ENCODE assay signal across 8 cellular contexts in the genomic region with DNA sequence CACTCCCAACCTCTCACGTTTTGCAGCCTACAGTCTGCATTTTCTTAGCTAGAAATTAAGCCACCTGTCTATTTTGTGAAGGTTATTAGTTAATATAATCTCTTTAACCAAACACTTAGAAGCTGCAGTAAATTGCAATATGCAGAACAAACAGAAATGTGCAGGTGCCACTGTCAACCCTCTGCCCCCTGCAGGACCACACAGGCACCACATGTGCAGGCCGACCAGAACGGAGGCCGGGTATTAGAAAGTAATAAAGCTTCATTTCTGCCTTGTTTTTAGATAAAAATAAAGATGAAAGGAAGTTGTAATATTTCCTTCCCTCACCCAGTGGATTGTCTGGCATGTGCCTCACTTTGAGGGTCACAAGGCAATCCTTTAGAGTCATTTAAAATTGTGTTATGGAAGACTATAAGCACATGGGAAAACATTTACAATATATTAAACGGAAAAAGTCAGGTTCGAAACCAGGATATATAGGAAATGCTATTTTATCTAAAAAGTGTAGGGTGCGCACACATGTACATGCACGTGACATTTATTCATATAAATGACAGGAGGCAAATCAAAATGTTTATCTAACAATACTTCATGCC.
DNase-seq lines count a peak whose midpoint lies in the region; ATAC-seq, FAIRE-seq and TF ChIP-seq lines count a peak whose summit lies in the region.

No MANE protein-coding gene starts in this region.

- in situ Hi-C loops in K562 (cut with MboI), result no loop called here

- no TSS peak for BruUV-seq in K562 (replicated peaks; lab: Mats Ljungman, UMichigan)

- DNase-seq in DMS 273 (lab: John Stamatoyannopoulos, UW; ENCODE audit: unreplicated experiment) (peak; percentile 58), DMS 273 treated with DMSO at 0.1 percent for 48 hours (lab: John Stamatoyannopoulos, UW) (no peak), T-helper 1 cell (peak in 4 of 5 donors; percentile 36 to 49 (median 39)), K562 (ENCODE audit: extremely low read depth in 1 of 4, low spot score in 3 of 4) (peak; percentile 36 to 67 (median 62)), left lung (no peak), MG63 (no peak)
- peak; percentile 30 to 33 for DNase-seq in stimulated activated CD8-positive, alpha-beta memory T cell treated with anti-CD3 and anti-CD28 coated beads, Interleukin-7, amount 100 ng/mL, for 4 hours (ENCODE audit: low read depth in 2 of 2)

- peak; percentile 62 for FAIRE-seq in K562 (lab: Jason Lieb, UNC)

- no peak for TF ChIP-seq POLR2A in K562 (conservative IDR thresholded peaks at IDR 0.05)

- no peak for TF ChIP-seq EP300 in K562 (IDR thresholded peaks at IDR 0.05; ENCODE audit: low read length)

- no peaks in the 10 kb centered on the region for H3K36me3 ChIP-seq in K562 (ENCODE audit: control insufficient read depth, insufficient read depth, low read length)
- H3K36me3 ChIP-seq in left lung, result no peaks in the 10 kb centered on the region
- H3K36me3 ChIP-seq in MG63, result no peaks in the 10 kb centered on the region

- no peaks in the 10 kb centered on the region for H4K20me1 ChIP-seq in K562 (replicated peaks; ENCODE audit: control insufficient read depth, insufficient read depth, low read length)

- no peak overlapping the region for H3K27ac ChIP-seq in K562 (ENCODE audit: extremely low read depth, low read depth, low read length)
- no peak overlapping the region for H3K27ac ChIP-seq in left lung

- no peak overlapping the region for H3K9ac ChIP-seq in K562 (ENCODE audit: insufficient read depth in 1 of 2, low read depth in 2 of 2, low read length in 2 of 2)

- H3K4me3 ChIP-seq in K562 (no peak overlapping the region), left lung (no peak overlapping the region), MG63 (no peak overlapping the region)

- H3K4me2 ChIP-seq in K562 (ENCODE audit: insufficient read depth, low read length), result no peak overlapping the region

- intact Hi-C loops in K562 (cut with micrococcal nuclease) (no loop called here), left lung (cut with DNase I) (no loop called here)

- CTCF ChIA-PET in K562 (lab: Yijun Ruan, JAX; ENCODE audit: low intra/inter-chr PET ratio), result no interaction called here

- peak; percentile 57 to 72; a peak in 3 of 4 replicates for TF ChIP-seq RAD21 in K562 (CRISPR knock-in tag; conservative IDR thresholded peaks at IDR 0.05 in 1 of 2, IDR thresholded peaks at IDR 0.05 in 1 of 2)

- no peak overlapping the region for H2AFZ ChIP-seq in K562 (ENCODE audit: low read depth, low read length)

- H3K9me3 ChIP-seq in K562 (replicated peaks; ENCODE audit: control insufficient read depth, insufficient read depth, low read depth, low read length) (no peaks in the 10 kb centered on the region), left lung (no peaks in the 10 kb centered on the region), MG63 (0 out of 2 replicates have a peak, but pooled peaks cover 2% of the 10 kb centered on the region)

- peaks cover 5 to 29% of the 10 kb centered on the region in 2 experiments; a peak in 4 of 5 replicates for H3K27me3 ChIP-seq in K562 (ENCODE audit: control insufficient read depth in 2 of 2, insufficient read depth in 2 of 2, low read length in 2 of 2)
- no peaks in the 10 kb centered on the region for H3K27me3 ChIP-seq in left lung
- H3K27me3 ChIP-seq in MG63, result no peaks in the 10 kb centered on the region

- H3K4me1 ChIP-seq in K562 (replicated peaks in 1 of 2; ENCODE audit: control insufficient read depth in 2 of 2, insufficient read depth in 2 of 2, low read length in 2 of 2), result no peaks in the 10 kb centered on the region; a peak in 1 of 5 replicates
- no peaks in the 10 kb centered on the region for H3K4me1 ChIP-seq in left lung

- 5% methylated on average over 8 of the region's 8 CpGs for WGBS in K562 (ENCODE audit: insufficient coverage, low coverage, missing lambda C conversion rate)

- H3K79me2 ChIP-seq in K562 (ENCODE audit: control insufficient read depth, insufficient read depth, low read length), result no peaks in the 10 kb centered on the region

- POLR2A ChIA-PET in K562 (lab: Yijun Ruan, JAX), result interaction anchor here (0.6 kb wide), 1 partner anchor 281 kb away, joined by 3 read pairs; no protein-coding TSS in a partner anchor

- ATAC-seq in HG02798 (IDR thresholded peaks at IDR 0.05; ENCODE audit: poor library complexity, unreplicated experiment) (peak; percentile 83), K562 (peak; percentile 91), left lung (peak; percentile 91)

- no peaks in the 10 kb centered on the region for H3K9me1 ChIP-seq in K562 (ENCODE audit: control insufficient read depth, insufficient read depth, low read length)

- peak; percentile 61 to 78 (median 68) for TF ChIP-seq CTCF in K562 (IDR thresholded peaks at IDR 0.05 in 2 of 3, conservative IDR thresholded peaks at IDR 0.05 in 1 of 3; ENCODE audit: insufficient read depth in 2 of 3, low read depth in 1 of 3, low read length in 3 of 3)
- peak; percentile 71 to 85 for TF ChIP-seq CTCF in left lung (IDR thresholded peaks at IDR 0.05)

TF ChIP-seq in K562, 482 proteins besides CTCF, POLR2A, EP300 and RAD21:
- TF ChIP-seq ZNF79 (CRISPR knock-in tag; IDR thresholded peaks at IDR 0.05; ENCODE audit: low read depth) (no peak), SMC3 (conservative IDR thresholded peaks at IDR 0.05; ENCODE audit: insufficient read depth, low read depth, low read length) (peak; percentile 67)
- TF ChIP-seq, protein P1, sequence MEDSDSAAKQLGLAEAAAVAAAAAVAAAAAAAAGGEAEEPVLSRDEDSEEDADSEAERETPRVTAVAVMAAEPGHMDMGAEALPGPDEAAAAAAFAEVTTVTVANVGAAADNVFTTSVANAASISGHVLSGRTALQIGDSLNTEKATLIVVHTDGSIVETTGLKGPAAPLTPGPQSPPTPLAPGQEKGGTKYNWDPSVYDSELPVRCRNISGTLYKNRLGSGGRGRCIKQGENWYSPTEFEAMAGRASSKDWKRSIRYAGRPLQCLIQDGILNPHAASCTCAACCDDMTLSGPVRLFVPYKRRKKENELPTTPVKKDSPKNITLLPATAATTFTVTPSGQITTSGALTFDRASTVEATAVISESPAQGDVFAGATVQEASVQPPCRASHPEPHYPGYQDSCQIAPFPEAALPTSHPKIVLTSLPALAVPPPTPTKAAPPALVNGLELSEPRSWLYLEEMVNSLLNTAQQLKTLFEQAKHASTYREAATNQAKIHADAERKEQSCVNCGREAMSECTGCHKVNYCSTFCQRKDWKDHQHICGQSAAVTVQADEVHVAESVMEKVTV (CRISPR knock-in tag; IDR thresholded peaks at IDR 0.05), result peak; percentile 21; the same call in 1 of the 2 replicates
- TF ChIP-seq, protein P2, sequence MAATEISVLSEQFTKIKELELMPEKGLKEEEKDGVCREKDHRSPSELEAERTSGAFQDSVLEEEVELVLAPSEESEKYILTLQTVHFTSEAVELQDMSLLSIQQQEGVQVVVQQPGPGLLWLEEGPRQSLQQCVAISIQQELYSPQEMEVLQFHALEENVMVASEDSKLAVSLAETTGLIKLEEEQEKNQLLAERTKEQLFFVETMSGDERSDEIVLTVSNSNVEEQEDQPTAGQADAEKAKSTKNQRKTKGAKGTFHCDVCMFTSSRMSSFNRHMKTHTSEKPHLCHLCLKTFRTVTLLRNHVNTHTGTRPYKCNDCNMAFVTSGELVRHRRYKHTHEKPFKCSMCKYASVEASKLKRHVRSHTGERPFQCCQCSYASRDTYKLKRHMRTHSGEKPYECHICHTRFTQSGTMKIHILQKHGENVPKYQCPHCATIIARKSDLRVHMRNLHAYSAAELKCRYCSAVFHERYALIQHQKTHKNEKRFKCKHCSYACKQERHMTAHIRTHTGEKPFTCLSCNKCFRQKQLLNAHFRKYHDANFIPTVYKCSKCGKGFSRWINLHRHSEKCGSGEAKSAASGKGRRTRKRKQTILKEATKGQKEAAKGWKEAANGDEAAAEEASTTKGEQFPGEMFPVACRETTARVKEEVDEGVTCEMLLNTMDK (IDR thresholded peaks at IDR 0.05; ENCODE audit: borderline replicate concordance, insufficient read depth, low read depth, low read length, poor library complexity, severe bottlenecking), result peak; percentile 90

Comparison
In these comparisons a context has a peak if more than half of its experiments do, and no peak if none do; other contexts are left out.
1. DNase-seq: peak in DMS 273 (single experiment), T-helper 1 cell (4 of 5), K562 (4 of 4) and stimulated activated CD8-positive, alpha-beta memory T cell treated with anti-CD3 and anti-CD28 coated beads, Interleukin-7, amount 100 ng/mL, for 4 hours (2 of 2); none in DMS 273 treated with DMSO at 0.1 percent for 48 hours (single experiment), left lung (0 of 2) and MG63 (single experiment).
2. Peak in every context shown above with its lines, with median percentiles within 50 percentile points of each other: ATAC-seq.